In the genomic region with DNA sequence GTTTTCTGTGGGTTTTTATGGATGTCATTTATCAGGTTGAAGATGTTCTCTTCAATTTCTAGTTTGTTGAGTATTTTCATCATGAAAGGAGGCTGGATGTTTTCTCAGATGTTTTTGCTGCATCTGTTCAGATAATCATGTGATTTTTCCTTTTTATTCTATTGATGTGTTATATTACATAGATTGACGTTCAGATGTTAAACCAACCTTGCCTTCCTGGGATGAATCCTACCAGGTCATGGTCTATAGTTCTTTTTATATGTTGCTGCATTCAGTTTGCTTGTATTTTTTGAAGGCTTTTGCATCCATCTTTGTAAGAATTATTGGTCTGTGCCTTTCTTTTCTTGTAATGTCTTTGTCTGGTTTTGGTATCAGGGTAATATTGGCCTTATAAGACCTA, we compare ENCODE assay signal across 1 cellular context.
TF ChIP-seq lines count a peak whose summit lies in the region.

No MANE protein-coding gene starts in this region.

TF ChIP-seq in K562, 482 proteins besides CTCF, POLR2A, EP300 and RAD21 (continued from another document):
- peak; percentile 98 for TF ChIP-seq ZNF324 (CRISPR knock-in tag; IDR thresholded peaks at IDR 0.05)
- no peak for TF ChIP-seq PCBP1 (IDR thresholded peaks at IDR 0.05; ENCODE audit: low read depth, low read length, poor library complexity, severe bottlenecking)
- TF ChIP-seq, protein P1, sequence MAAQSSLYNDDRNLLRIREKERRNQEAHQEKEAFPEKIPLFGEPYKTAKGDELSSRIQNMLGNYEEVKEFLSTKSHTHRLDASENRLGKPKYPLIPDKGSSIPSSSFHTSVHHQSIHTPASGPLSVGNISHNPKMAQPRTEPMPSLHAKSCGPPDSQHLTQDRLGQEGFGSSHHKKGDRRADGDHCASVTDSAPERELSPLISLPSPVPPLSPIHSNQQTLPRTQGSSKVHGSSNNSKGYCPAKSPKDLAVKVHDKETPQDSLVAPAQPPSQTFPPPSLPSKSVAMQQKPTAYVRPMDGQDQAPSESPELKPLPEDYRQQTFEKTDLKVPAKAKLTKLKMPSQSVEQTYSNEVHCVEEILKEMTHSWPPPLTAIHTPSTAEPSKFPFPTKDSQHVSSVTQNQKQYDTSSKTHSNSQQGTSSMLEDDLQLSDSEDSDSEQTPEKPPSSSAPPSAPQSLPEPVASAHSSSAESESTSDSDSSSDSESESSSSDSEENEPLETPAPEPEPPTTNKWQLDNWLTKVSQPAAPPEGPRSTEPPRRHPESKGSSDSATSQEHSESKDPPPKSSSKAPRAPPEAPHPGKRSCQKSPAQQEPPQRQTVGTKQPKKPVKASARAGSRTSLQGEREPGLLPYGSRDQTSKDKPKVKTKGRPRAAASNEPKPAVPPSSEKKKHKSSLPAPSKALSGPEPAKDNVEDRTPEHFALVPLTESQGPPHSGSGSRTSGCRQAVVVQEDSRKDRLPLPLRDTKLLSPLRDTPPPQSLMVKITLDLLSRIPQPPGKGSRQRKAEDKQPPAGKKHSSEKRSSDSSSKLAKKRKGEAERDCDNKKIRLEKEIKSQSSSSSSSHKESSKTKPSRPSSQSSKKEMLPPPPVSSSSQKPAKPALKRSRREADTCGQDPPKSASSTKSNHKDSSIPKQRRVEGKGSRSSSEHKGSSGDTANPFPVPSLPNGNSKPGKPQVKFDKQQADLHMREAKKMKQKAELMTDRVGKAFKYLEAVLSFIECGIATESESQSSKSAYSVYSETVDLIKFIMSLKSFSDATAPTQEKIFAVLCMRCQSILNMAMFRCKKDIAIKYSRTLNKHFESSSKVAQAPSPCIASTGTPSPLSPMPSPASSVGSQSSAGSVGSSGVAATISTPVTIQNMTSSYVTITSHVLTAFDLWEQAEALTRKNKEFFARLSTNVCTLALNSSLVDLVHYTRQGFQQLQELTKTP (IDR thresholded peaks at IDR 0.05; ENCODE audit: low read depth in 1 of 2, partially characterized antibody in 2 of 2), result no peak
- TF ChIP-seq CBX3 (IDR thresholded peaks at IDR 0.05; ENCODE audit: borderline replicate concordance in 1 of 2, low read length in 2 of 2), result 0 out of 3 replicates have a peak, but pooled peaks of 1 of the 2 experiments have one; percentile 20
- no peak for TF ChIP-seq RBFOX2 (IDR thresholded peaks at IDR 0.05; ENCODE audit: low read depth, low read length)
- TF ChIP-seq ZBTB8A (IDR thresholded peaks at IDR 0.05; ENCODE audit: partially characterized antibody), result no peak
- no peak for TF ChIP-seq CBX2 (IDR thresholded peaks at IDR 0.05; ENCODE audit: insufficient read depth, low read length, poor library complexity, severe bottlenecking)
- peak; percentile 52; the same call in 1 of the 2 replicates for TF ChIP-seq TRIM28 (IDR thresholded peaks at IDR 0.05)
- no peak for TF ChIP-seq HMGN3 (IDR thresholded peaks at IDR 0.05; ENCODE audit: borderline replicate concordance, extremely low read depth, insufficient read length, low read depth, low read length)
- TF ChIP-seq HNRNPLL (IDR thresholded peaks at IDR 0.05; ENCODE audit: low read depth, low read length, poor library complexity, severe bottlenecking), result no peak
TF ChIP-seq in K562: peak in this region for 3.
